Comparison of ENCODE assay signal across 9 cellular contexts in the genomic region with DNA sequence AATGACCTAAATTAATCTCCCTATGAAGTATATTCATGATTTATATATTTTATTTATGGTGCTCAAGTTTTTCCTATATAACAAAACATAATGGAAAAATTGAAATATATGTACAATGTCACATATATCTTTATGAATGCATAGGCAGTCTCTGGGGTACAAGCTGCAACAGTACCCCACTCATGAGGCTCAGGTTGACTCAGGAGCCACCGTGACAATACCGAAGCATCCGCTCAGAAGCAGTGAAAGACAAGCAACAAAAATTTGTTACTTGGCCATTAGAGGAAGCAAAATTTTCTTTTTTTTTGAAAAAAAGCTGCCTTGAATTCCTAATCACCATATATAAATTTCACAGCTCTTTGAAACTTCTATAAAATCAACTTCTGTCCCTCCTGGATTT. TPM values are rescaled to one million over a fixed set of nuclear protein-coding genes. Genes with fewer than 3 reads are reported as not detected.
DNase-seq lines count a peak whose midpoint lies in the region; ATAC-seq and TF ChIP-seq lines count a peak whose summit lies in the region.
"Had no signal": no experiment of that assay in that cellular context is flagged by ENCODE, and none has a peak within 500 bp of the region (broad histone marks: within the 10 kb centered on the region; RNA-seq: fewer than 3 reads in every experiment).

No MANE protein-coding gene starts in this region.

- DNase-seq in activated T-cell treated with anti-CD3 and anti-CD28 coated beads, Interleukin-2, amount 50 U/mL, for 24 hours: no peak
- no peak for DNase-seq in activated T-cell treated with anti-CD3 and anti-CD28 coated beads, Interleukin-2, amount 50 U/mL, for 1 hour
- DNase-seq in activated CD4-positive, alpha-beta memory T cell treated with anti-CD3 and anti-CD28 coated beads, Interleukin-2, amount 10 ng/mL, durations not matched to agents 7 days and 5 days: peak; percentile 28
- DNase-seq in endothelial cell (ENCODE audit: low spot score): no peak
- DNase-seq in NCI-H446 treated with DMSO at 0.1 percent for 48 hours (lab: John Stamatoyannopoulos, UW): no peak
- no peak for DNase-seq in germinal center (ENCODE audit: low spot score)
- DNase-seq: NCI-H146 had no signal

- CTCF ChIA-PET in activated CD4-positive, alpha-beta memory T cell treated with anti-CD3 and anti-CD28 coated beads, Interleukin-2, amount 10 ng/mL, durations not matched to agents 7 days and 5 days (lab: Charles Lee): interaction anchor here (0.9 to 1.1 kb wide), 3 partner anchors 11 to 181 kb away, joined by 3 read pairs; no protein-coding TSS in a partner anchor

- peak overlapping the region; percentile 91 for H3K4me3 Mint-ChIP-seq in activated T-cell treated with anti-CD3 and anti-CD28 coated beads, Interleukin-2, amount 50 U/mL, for 24 hours
- H3K4me3 Mint-ChIP-seq in activated CD4-positive, alpha-beta memory T cell treated with anti-CD3 and anti-CD28 coated beads, Interleukin-2, amount 10 ng/mL, durations not matched to agents 7 days and 5 days: peak overlapping the region; percentile 89
- peak overlapping the region; percentile 98 for H3K4me3 Mint-ChIP-seq in endothelial cell (ENCODE audit: unreplicated experiment)
- H3K4me3 Mint-ChIP-seq in stimulated activated naive CD8-positive, alpha-beta T cell treated with anti-CD3 and anti-CD28 coated beads, Interleukin-15, Interleukin-2, amounts not matched to agents 100 ng/mL and 50 ng/mL, for 24 hours: peak overlapping the region; percentile 97

- H3K27me3 Mint-ChIP-seq in activated T-cell treated with anti-CD3 and anti-CD28 coated beads, Interleukin-2, amount 50 U/mL, for 24 hours: no peaks in the 10 kb centered on the region
- H3K27me3 Mint-ChIP-seq in activated CD4-positive, alpha-beta memory T cell treated with anti-CD3 and anti-CD28 coated beads, Interleukin-2, amount 10 ng/mL, durations not matched to agents 7 days and 5 days: no peaks in the 10 kb centered on the region
- peaks cover 10% of the 10 kb centered on the region for H3K27me3 Mint-ChIP-seq in endothelial cell (ENCODE audit: unreplicated experiment)
- no peaks in the 10 kb centered on the region for H3K27me3 Mint-ChIP-seq in stimulated activated naive CD8-positive, alpha-beta T cell treated with anti-CD3 and anti-CD28 coated beads, Interleukin-15, Interleukin-2, amounts not matched to agents 100 ng/mL and 50 ng/mL, for 24 hours

- H3K4me1 Mint-ChIP-seq in activated T-cell treated with anti-CD3 and anti-CD28 coated beads, Interleukin-2, amount 50 U/mL, for 24 hours (ENCODE audit: low read depth): peaks cover 54% of the 10 kb centered on the region
- peaks cover 66% of the 10 kb centered on the region for H3K4me1 Mint-ChIP-seq in activated CD4-positive, alpha-beta memory T cell treated with anti-CD3 and anti-CD28 coated beads, Interleukin-2, amount 10 ng/mL, durations not matched to agents 7 days and 5 days
- peaks cover 41% of the 10 kb centered on the region for H3K4me1 Mint-ChIP-seq in endothelial cell (ENCODE audit: unreplicated experiment)
- peaks cover 62% of the 10 kb centered on the region for H3K4me1 Mint-ChIP-seq in stimulated activated naive CD8-positive, alpha-beta T cell treated with anti-CD3 and anti-CD28 coated beads, Interleukin-15, Interleukin-2, amounts not matched to agents 100 ng/mL and 50 ng/mL, for 24 hours (ENCODE audit: low read depth)

- POLR2A ChIA-PET in activated CD4-positive, alpha-beta memory T cell treated with anti-CD3 and anti-CD28 coated beads, Interleukin-2, amount 10 ng/mL, durations not matched to agents 7 days and 5 days (lab: Charles Lee): interaction anchor here (1.1 to 1.6 kb wide), 3 partner anchors 12 to 143 kb away, joined by 3 to 8 read pairs (median 4); no protein-coding TSS in a partner anchor

- H3K9me3 Mint-ChIP-seq in activated T-cell treated with anti-CD3 and anti-CD28 coated beads, Interleukin-2, amount 50 U/mL, for 24 hours: peaks cover 2% of the 10 kb centered on the region
- H3K9me3 Mint-ChIP-seq in activated CD4-positive, alpha-beta memory T cell treated with anti-CD3 and anti-CD28 coated beads, Interleukin-2, amount 10 ng/mL, durations not matched to agents 7 days and 5 days: no peaks in the 10 kb centered on the region
- H3K9me3 Mint-ChIP-seq in endothelial cell (ENCODE audit: unreplicated experiment): no peaks in the 10 kb centered on the region
- H3K9me3 Mint-ChIP-seq in stimulated activated naive CD8-positive, alpha-beta T cell treated with anti-CD3 and anti-CD28 coated beads, Interleukin-15, Interleukin-2, amounts not matched to agents 100 ng/mL and 50 ng/mL, for 24 hours: peaks cover 4% of the 10 kb centered on the region

- H3K27ac Mint-ChIP-seq in activated T-cell treated with anti-CD3 and anti-CD28 coated beads, Interleukin-2, amount 50 U/mL, for 24 hours: peak overlapping the region; percentile 97
- peak overlapping the region; percentile 58 for H3K27ac Mint-ChIP-seq in activated CD4-positive, alpha-beta memory T cell treated with anti-CD3 and anti-CD28 coated beads, Interleukin-2, amount 10 ng/mL, durations not matched to agents 7 days and 5 days
- H3K27ac Mint-ChIP-seq in endothelial cell (ENCODE audit: unreplicated experiment): no peak overlapping the region
- H3K27ac Mint-ChIP-seq in stimulated activated naive CD8-positive, alpha-beta T cell treated with anti-CD3 and anti-CD28 coated beads, Interleukin-15, Interleukin-2, amounts not matched to agents 100 ng/mL and 50 ng/mL, for 24 hours: peak overlapping the region; percentile 95

- H3K36me3 Mint-ChIP-seq in activated T-cell treated with anti-CD3 and anti-CD28 coated beads, Interleukin-2, amount 50 U/mL, for 24 hours (ENCODE audit: low read depth): peaks cover 80% of the 10 kb centered on the region
- H3K36me3 Mint-ChIP-seq in activated CD4-positive, alpha-beta memory T cell treated with anti-CD3 and anti-CD28 coated beads, Interleukin-2, amount 10 ng/mL, durations not matched to agents 7 days and 5 days (ENCODE audit: low read depth): peaks cover 41% of the 10 kb centered on the region
- peaks cover 19% of the 10 kb centered on the region for H3K36me3 Mint-ChIP-seq in endothelial cell (ENCODE audit: low read depth, unreplicated experiment)
- peaks cover 77% of the 10 kb centered on the region for H3K36me3 Mint-ChIP-seq in stimulated activated naive CD8-positive, alpha-beta T cell treated with anti-CD3 and anti-CD28 coated beads, Interleukin-15, Interleukin-2, amounts not matched to agents 100 ng/mL and 50 ng/mL, for 24 hours (ENCODE audit: low read depth)

- no peak for TF ChIP-seq CTCF in endothelial cell (IDR thresholded peaks at IDR 0.05; ENCODE audit: unreplicated experiment)

- ATAC-seq in GM21737 (IDR thresholded peaks at IDR 0.05; ENCODE audit: unreplicated experiment): no peak

RNA-seq across cellular contexts. Expression of a gene that starts 2.9 kb away (rescaled TPM):
- total RNA-seq in activated CD4-positive, alpha-beta memory T cell treated with anti-CD3 and anti-CD28 coated beads, Interleukin-2, amount 10 ng/mL, durations not matched to agents 7 days and 5 days: 100 to 1,000 TPM; 130 to 134 TPM
- total RNA-seq in endothelial cell (ENCODE audit: unreplicated experiment): 153 TPM
